In the genomic region with DNA sequence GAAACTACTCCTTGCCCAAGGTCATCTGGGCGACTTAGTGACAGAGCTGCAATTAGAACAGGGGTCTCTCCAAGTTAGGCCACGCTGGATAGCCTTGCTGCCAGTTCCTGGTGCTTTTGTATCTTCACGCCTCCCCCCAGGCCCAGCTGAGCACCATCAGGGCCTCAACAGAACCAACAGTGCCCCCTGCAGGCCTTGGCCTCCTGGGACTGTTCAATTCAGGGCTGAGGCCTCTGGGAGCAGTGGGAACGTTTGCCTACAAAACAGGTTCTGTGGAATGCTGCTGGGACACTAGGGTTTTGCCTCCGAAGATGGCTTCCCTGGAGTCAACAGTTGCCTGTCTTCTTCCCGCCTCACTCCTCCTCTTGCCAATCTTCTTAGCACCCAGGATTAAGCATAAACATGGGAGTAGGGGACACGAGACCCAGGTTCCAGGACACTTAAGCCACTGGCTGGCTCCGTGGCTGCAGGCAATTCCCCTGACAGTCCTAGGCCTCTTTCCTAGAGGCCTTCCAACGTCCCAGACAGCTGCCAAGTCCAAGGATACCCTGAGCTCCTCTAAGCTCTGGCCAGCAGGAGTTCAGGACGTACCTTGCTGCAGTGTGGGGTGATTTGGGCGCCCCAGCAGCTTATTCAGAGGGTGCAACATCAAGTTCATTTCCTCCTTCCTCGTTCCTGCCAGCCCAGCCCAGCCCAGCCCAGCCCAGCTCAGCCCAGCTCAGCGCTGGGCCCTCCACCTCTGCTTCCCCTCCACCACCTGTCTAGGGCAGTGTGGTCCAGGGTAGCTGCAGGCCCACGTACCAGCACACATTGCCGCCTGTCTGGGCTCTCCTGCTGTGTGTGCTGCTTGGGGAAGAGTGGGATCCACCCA, we compare ENCODE assay signal across 9 cellular contexts.
DNase-seq lines count a peak whose midpoint lies in the region; ATAC-seq lines count a peak whose summit lies in the region.
"Had no signal": no experiment of that assay in that cellular context is flagged by ENCODE, and none has a peak within 500 bp of the region (broad histone marks: within the 10 kb centered on the region; RNA-seq: fewer than 3 reads in every experiment).

No MANE protein-coding gene starts in this region.

- H3K4me1 Mint-ChIP-seq in activated CD4-positive, alpha-beta memory T cell treated with anti-CD3 and anti-CD28 coated beads, Interleukin-2, amount 10 ng/mL, durations not matched to agents 7 days and 5 days, result peaks cover 3% of the 10 kb centered on the region
- H3K4me1 Mint-ChIP-seq: central memory CD8-positive, alpha-beta T cell had no signal

- DNase-seq in NCI-H524 (lab: John Stamatoyannopoulos, UW) (peak; percentile 58 to 72), NCI-H524 treated with DMSO at 0.1 percent for 48 hours (lab: John Stamatoyannopoulos, UW) (no peak), NCI-H1694 treated with DMSO at 0.1 percent for 48 hours (lab: John Stamatoyannopoulos, UW) (peak; percentile 69), nucleus accumbens (lab: John Stamatoyannopoulos, UW) (peak in 49 of 56 donors; percentile 3 to 85 (median 54))
- peak; percentile 56 for DNase-seq in activated CD4-positive, alpha-beta memory T cell treated with anti-CD3 and anti-CD28 coated beads, Interleukin-2, amount 10 ng/mL, durations not matched to agents 7 days and 5 days

- peaks cover 3% of the 10 kb centered on the region for H3K9me3 Mint-ChIP-seq in activated CD4-positive, alpha-beta memory T cell treated with anti-CD3 and anti-CD28 coated beads, Interleukin-2, amount 10 ng/mL, durations not matched to agents 7 days and 5 days
- H3K9me3 Mint-ChIP-seq: central memory CD8-positive, alpha-beta T cell had no signal

- H3K27me3 Mint-ChIP-seq in activated CD4-positive, alpha-beta memory T cell treated with anti-CD3 and anti-CD28 coated beads, Interleukin-2, amount 10 ng/mL, durations not matched to agents 7 days and 5 days, result peaks cover 18% of the 10 kb centered on the region
- H3K27me3 Mint-ChIP-seq: central memory CD8-positive, alpha-beta T cell had no signal

- CTCF ChIA-PET in activated CD4-positive, alpha-beta memory T cell treated with anti-CD3 and anti-CD28 coated beads, Interleukin-2, amount 10 ng/mL, durations not matched to agents 7 days and 5 days (lab: Charles Lee), result interaction anchor here (1.1 to 2.8 kb wide), 3 partner anchors 54 to 527 kb away, joined by 3 to 12 read pairs (median 3); no protein-coding TSS in a partner anchor

- peak; percentile 80 for ATAC-seq in esophagus mucosa
- ATAC-seq in HG03439 (IDR thresholded peaks at IDR 0.05; ENCODE audit: unreplicated experiment), result no peak
- ATAC-seq in HG03095 (IDR thresholded peaks at IDR 0.05; ENCODE audit: unreplicated experiment), result no peak

- POLR2A ChIA-PET in activated CD4-positive, alpha-beta memory T cell treated with anti-CD3 and anti-CD28 coated beads, Interleukin-2, amount 10 ng/mL, durations not matched to agents 7 days and 5 days (lab: Charles Lee), result no interaction called here

- H3K36me3 Mint-ChIP-seq in activated CD4-positive, alpha-beta memory T cell treated with anti-CD3 and anti-CD28 coated beads, Interleukin-2, amount 10 ng/mL, durations not matched to agents 7 days and 5 days (ENCODE audit: low read depth), result no peaks in the 10 kb centered on the region

- H3K4me3 Mint-ChIP-seq in activated CD4-positive, alpha-beta memory T cell treated with anti-CD3 and anti-CD28 coated beads, Interleukin-2, amount 10 ng/mL, durations not matched to agents 7 days and 5 days, result no peak overlapping the region
- H3K4me3 Mint-ChIP-seq: central memory CD8-positive, alpha-beta T cell had no signal

- no peak overlapping the region for H3K27ac Mint-ChIP-seq in activated CD4-positive, alpha-beta memory T cell treated with anti-CD3 and anti-CD28 coated beads, Interleukin-2, amount 10 ng/mL, durations not matched to agents 7 days and 5 days
